9 cellular contexts compared by ENCODE assay signal in the genomic region with DNA sequence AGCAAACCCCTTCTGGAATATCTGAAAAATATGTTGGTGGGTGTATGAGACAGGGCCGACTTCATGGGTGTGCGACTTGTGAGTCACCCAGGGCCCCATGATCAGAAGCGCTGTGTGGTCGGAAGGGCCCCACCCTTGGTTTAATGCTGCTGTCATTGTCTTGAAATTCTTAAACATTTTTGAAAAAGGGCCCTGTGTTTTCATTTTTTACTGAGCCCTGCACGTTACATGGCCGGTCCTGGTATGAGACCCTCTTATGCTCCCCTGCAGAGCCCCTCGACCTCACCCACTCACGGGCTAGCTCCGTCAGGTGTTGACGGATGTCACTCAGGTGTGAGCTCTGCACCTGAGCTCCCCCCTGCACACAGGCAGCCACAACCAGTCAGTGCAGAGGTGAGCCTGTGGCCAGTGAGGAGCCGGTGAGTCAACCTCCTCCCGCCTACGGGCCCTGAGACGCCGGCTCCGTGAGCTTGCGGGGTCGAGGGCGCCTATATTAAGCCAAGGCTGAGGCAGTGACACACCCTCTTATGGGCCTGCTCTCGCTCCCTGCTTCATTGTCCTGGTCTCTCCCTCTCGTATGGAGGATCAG. TPM values are rescaled to one million over a fixed set of nuclear protein-coding genes. Genes with fewer than 3 reads are reported as not detected.
A peak's percentile ranks its signal among the peaks of the same experiment; 100 is the strongest.
DNase-seq lines count a peak whose midpoint lies in the region; ATAC-seq, FAIRE-seq and TF ChIP-seq lines count a peak whose summit lies in the region.
"Had no signal": no experiment of that assay in that cellular context is flagged by ENCODE, and none has a peak within 500 bp of the region (broad histone marks: within the 10 kb centered on the region; RNA-seq: fewer than 3 reads in every experiment).

No MANE protein-coding gene starts in this region.

- H3K36me3 Mint-ChIP-seq in progenitor cell of endocrine pancreas (ENCODE audit: insufficient read depth): no peaks in the 10 kb centered on the region

- no peak overlapping the region for H3K4me3 Mint-ChIP-seq in progenitor cell of endocrine pancreas (ENCODE audit: low read depth)

- H3K79me2 ChIP-seq in DOHH2 (ENCODE audit: control insufficient read depth, low read length) (no peaks in the 10 kb centered on the region), K562 (ENCODE audit: control insufficient read depth, insufficient read depth, low read length) (no peaks in the 10 kb centered on the region)

- BruUV-seq in K562 (replicated peaks; lab: Mats Ljungman, UMichigan): no TSS peak

- no peaks in the 10 kb centered on the region for H3K9me3 Mint-ChIP-seq in progenitor cell of endocrine pancreas (ENCODE audit: low read depth)

- POLR2A ChIA-PET in K562 (lab: Yijun Ruan, JAX): interaction anchor here (2.6 kb wide), 1 partner anchor 27 kb away, joined by 9 read pairs; the partner anchor contains the start of gene GADD45B

- no peak for TF ChIP-seq EP300 in K562 (IDR thresholded peaks at IDR 0.05; ENCODE audit: low read length)

- H3K27me3 ChIP-seq in DOHH2 (ENCODE audit: control insufficient read depth, low read length) (peaks cover 3% of the 10 kb centered on the region; the same call in 1 of the 2 replicates), K562 (ENCODE audit: control insufficient read depth in 2 of 2, insufficient read depth in 2 of 2, low read length in 2 of 2) (peaks cover 10 to 28% of the 10 kb centered on the region in 2 experiments), body of pancreas (no peaks in the 10 kb centered on the region)
- H3K27me3 ChIP-seq: heart right ventricle had no signal

- TF ChIP-seq RAD21 in K562 (CRISPR knock-in tag; conservative IDR thresholded peaks at IDR 0.05 in 1 of 2, IDR thresholded peaks at IDR 0.05 in 1 of 2): no peak

- H3K9me3 ChIP-seq in DOHH2 (ENCODE audit: control insufficient read depth, insufficient read depth, low read length) (no peaks in the 10 kb centered on the region), K562 (replicated peaks; ENCODE audit: control insufficient read depth, insufficient read depth, low read depth, low read length) (no peaks in the 10 kb centered on the region), body of pancreas (no peaks in the 10 kb centered on the region)
- H3K9me3 ChIP-seq: heart right ventricle had no signal

- H3K27ac ChIP-seq in DOHH2 (ENCODE audit: low read depth, low read length): no peak overlapping the region
- peak overlapping the region; percentile 28; the same call in 2 of the 3 replicates for H3K27ac ChIP-seq in K562 (ENCODE audit: extremely low read depth, low read depth, low read length)
- no peak overlapping the region for H3K27ac ChIP-seq in coronary artery
- H3K27ac ChIP-seq in body of pancreas: no peak overlapping the region

- DNase-seq in T-helper 9 cell (peak; percentile 65), K562 (ENCODE audit: extremely low read depth in 1 of 4, low spot score in 3 of 4) (peak in 3 of 4 experiments; percentile 41 to 50 (median 43)), progenitor cell of endocrine pancreas (ENCODE audit: low spot score, unreplicated experiment) (no peak), NCI-H526 (lab: John Stamatoyannopoulos, UW) (no peak), coronary artery (ENCODE audit: low spot score) (no peak), body of pancreas (no peak), GM13976 (ENCODE audit: low spot score) (no peak)
- DNase-seq: heart right ventricle had no signal

- H3K4me2 ChIP-seq in DOHH2 (ENCODE audit: low read length) (peak overlapping the region; percentile 33), K562 (ENCODE audit: insufficient read depth, low read length) (no peak overlapping the region)

- H3K9ac ChIP-seq in K562 (ENCODE audit: insufficient read depth in 1 of 2, low read depth in 2 of 2, low read length in 2 of 2): peak overlapping the region in 1 of 2 experiments; percentile 84; a peak in 2 of 4 replicates

- H3K4me3 ChIP-seq in DOHH2 (ENCODE audit: low read length): no peak overlapping the region
- H3K4me3 ChIP-seq in K562: no peak overlapping the region
- no peak overlapping the region for H3K4me3 ChIP-seq in coronary artery
- H3K4me3 ChIP-seq in body of pancreas: no peak overlapping the region
- H3K4me3 ChIP-seq: heart right ventricle had no signal

- peak; percentile 58 for FAIRE-seq in K562 (lab: Jason Lieb, UNC)

- peaks cover 9% of the 10 kb centered on the region for H3K27me3 Mint-ChIP-seq in progenitor cell of endocrine pancreas

- intact Hi-C loops in K562 (cut with micrococcal nuclease): no loop called here
- intact Hi-C loops in body of pancreas (cut with DNase I): loop anchor here (5.0 kb wide), 1 partner anchor 34 kb away; no protein-coding TSS in a partner anchor

- CTCF ChIA-PET in K562 (lab: Yijun Ruan, JAX; ENCODE audit: low intra/inter-chr PET ratio): no interaction called here

- no peaks in the 10 kb centered on the region for H4K20me1 ChIP-seq in DOHH2 (ENCODE audit: control insufficient read depth, insufficient read depth, low read depth, low read length)
- no peaks in the 10 kb centered on the region for H4K20me1 ChIP-seq in K562 (replicated peaks; ENCODE audit: control insufficient read depth, insufficient read depth, low read length)

- peaks cover 17% of the 10 kb centered on the region for H3K4me1 Mint-ChIP-seq in progenitor cell of endocrine pancreas (ENCODE audit: low read depth)

- peak; percentile 72 for ATAC-seq in K562
- ATAC-seq in body of pancreas: no peak

- peak overlapping the region; percentile 81 for H3K27ac Mint-ChIP-seq in progenitor cell of endocrine pancreas

- 15% methylated on average over 21 of the region's 21 CpGs for WGBS in K562 (ENCODE audit: insufficient coverage, low coverage, missing lambda C conversion rate)
- WGBS in body of pancreas, 2 donors: 56 to 57% methylated on average over 19 to 21 of the region's 21 CpGs

- no peaks in the 10 kb centered on the region for H3K9me1 ChIP-seq in K562 (ENCODE audit: control insufficient read depth, insufficient read depth, low read length)

- peak overlapping the region; percentile 81 for H2AFZ ChIP-seq in K562 (ENCODE audit: low read depth, low read length)

- peaks cover 5% of the 10 kb centered on the region; the same call in 1 of the 2 replicates for H3F3A ChIP-seq in DOHH2 (ENCODE audit: control insufficient read depth, insufficient read depth)

- TF ChIP-seq CTCF in DOHH2 (IDR thresholded peaks at IDR 0.05; ENCODE audit: low read depth, low read length, poor library complexity, severe bottlenecking) (no peak), K562 (IDR thresholded peaks at IDR 0.05 in 2 of 3, conservative IDR thresholded peaks at IDR 0.05 in 1 of 3; ENCODE audit: insufficient read depth in 2 of 3, low read depth in 1 of 3, low read length in 3 of 3) (no peak), progenitor cell of endocrine pancreas (IDR thresholded peaks at IDR 0.05; ENCODE audit: unreplicated experiment) (no peak), coronary artery (IDR thresholded peaks at IDR 0.05) (no peak), body of pancreas (IDR thresholded peaks at IDR 0.05) (no peak), GM13976 (IDR thresholded peaks at IDR 0.05; ENCODE audit: borderline replicate concordance, control extremely low read depth, extremely low read depth, insufficient read depth, missing control alignments) (no peak)

- in situ Hi-C loops in K562 (cut with MboI): no loop called here
- in situ Hi-C loops in GM13976 (cut with MboI; ENCODE audit: low sequenced_read_pairs, unreplicated experiment): no loop called here

- H3K36me3 ChIP-seq in DOHH2 (ENCODE audit: control insufficient read depth, low read length) (no peaks in the 10 kb centered on the region), K562 (ENCODE audit: control insufficient read depth, insufficient read depth, low read length) (no peaks in the 10 kb centered on the region), body of pancreas (replicated peaks in 1 of 2; ENCODE audit: insufficient read depth in 1 of 2, low read depth in 2 of 2) (no peaks in the 10 kb centered on the region)
- H3K36me3 ChIP-seq: heart right ventricle had no signal

- peaks cover 36% of the 10 kb centered on the region for H3K4me1 ChIP-seq in DOHH2 (ENCODE audit: control insufficient read depth, low read length)
- peaks cover 5 to 8% of the 10 kb centered on the region in 2 experiments; a peak in 4 of 5 replicates for H3K4me1 ChIP-seq in K562 (replicated peaks in 1 of 2; ENCODE audit: control insufficient read depth in 2 of 2, insufficient read depth in 2 of 2, low read length in 2 of 2)
- peaks cover 22% of the 10 kb centered on the region for H3K4me1 ChIP-seq in body of pancreas

- H3K9me2 ChIP-seq in DOHH2 (replicated peaks; ENCODE audit: control insufficient read depth, low read length): no peaks in the 10 kb centered on the region

- no peak for TF ChIP-seq POLR2A in K562 (conservative IDR thresholded peaks at IDR 0.05)
- no peak for TF ChIP-seq POLR2A in body of pancreas (IDR thresholded peaks at IDR 0.05)

RNA-seq across cellular contexts. Expression of gene GADD45B, which starts 27.7 kb away (rescaled TPM):
- total RNA-seq in K562 (2011; cell fraction: chromatin; rRNA removed; ENCODE audit: low replicate concordance): 7.1 and 17.3 TPM in 2 replicates
- total RNA-seq in K562 (2011; cell fraction: nucleolus; rRNA removed): 18.6 and 27.0 TPM in 2 replicates
- 12.8 and 19.0 TPM in 2 replicates for total RNA-seq in K562 (2011; cell fraction: nucleoplasm; rRNA removed)
- total RNA-seq in K562 (2014; rRNA removed): 3.9 and 4.1 TPM in 2 replicates
- total RNA-seq in K562 (2014; rRNA removed; fragmentation: Illumina TruSeq; extraction: Trizol): 1.7 and 2.1 TPM in 2 replicates
- total RNA-seq in K562 (2015; rRNA removed; fragmentation: Illumina TruSeq; extraction: Trizol): 1.9 and 2.0 TPM in 2 replicates
- 2.9 and 3.1 TPM in 2 replicates for total RNA-seq in K562 (2021)
- 2.7 and 4.7 TPM in 2 replicates for polyA plus RNA-seq in K562 (2011; rRNA removed)
- polyA plus RNA-seq in K562 (2011; cell fraction: cytosol; rRNA removed): 5.2 and 6.5 TPM in 2 replicates
- 8.7 and 19.6 TPM in 2 replicates for polyA plus RNA-seq in K562 (2011; cell fraction: nucleus; rRNA removed)
- polyA plus RNA-seq in K562 (2012): 2.9 and 8.2 TPM in 2 replicates
- polyA plus RNA-seq in K562 (2014; fragmentation: Illumina TruSeq; extraction: Trizol): 0.79 and 1.0 TPM in 2 replicates
- polyA plus RNA-seq in K562 (2014; fragmentation: Nextera tagmentation; extraction: Ambion mirVana): under 1 TPM; 0.06 to 0.18 TPM
- polyA plus RNA-seq in K562 (2014; rRNA removed): 2.5 and 2.7 TPM in 2 replicates
- polyA minus RNA-seq in K562 (2011; rRNA and poly(A)+ RNA removed): 3.5 and 5.2 TPM in 2 replicates
- polyA minus RNA-seq in K562 (2011; cell fraction: cytosol; rRNA and poly(A)+ RNA removed): 4.3 and 18.2 TPM in 2 replicates
- 17.8 and 31.2 TPM in 2 replicates for polyA minus RNA-seq in K562 (2011; cell fraction: nucleus; rRNA and poly(A)+ RNA removed)
- total RNA-seq in progenitor cell of endocrine pancreas: 4.9 and 5.1 TPM in 2 replicates
- total RNA-seq in body of pancreas: 10 to 100 TPM; 68.0 to 84.7 TPM

RNA-seq across cellular contexts. Expression of gene LMNB2, which starts 46.9 kb away (rescaled TPM):
- 40.1 and 85.1 TPM in 2 replicates for total RNA-seq in K562 (2011; cell fraction: chromatin; rRNA removed; ENCODE audit: low replicate concordance)
- 40.9 and 42.2 TPM in 2 replicates for total RNA-seq in K562 (2011; cell fraction: nucleolus; rRNA removed)
- 35.7 and 48.3 TPM in 2 replicates for total RNA-seq in K562 (2011; cell fraction: nucleoplasm; rRNA removed)
- 133 and 141 TPM in 2 replicates for total RNA-seq in K562 (2014; rRNA removed)
- 46.8 and 52.9 TPM in 2 replicates for total RNA-seq in K562 (2014; rRNA removed; fragmentation: Illumina TruSeq; extraction: Trizol)
- total RNA-seq in K562 (2015; rRNA removed; fragmentation: Illumina TruSeq; extraction: Trizol): 105 and 106 TPM in 2 replicates
- total RNA-seq in K562 (2021): 98.3 and 123 TPM in 2 replicates
- polyA plus RNA-seq in K562 (2011; rRNA removed): 90.3 and 94.7 TPM in 2 replicates
- polyA plus RNA-seq in K562 (2011; cell fraction: cytosol; rRNA removed): 191 and 212 TPM in 2 replicates
- polyA plus RNA-seq in K562 (2011; cell fraction: nucleus; rRNA removed): 59.1 and 76.5 TPM in 2 replicates
- polyA plus RNA-seq in K562 (2012): 58.8 and 94.2 TPM in 2 replicates
- polyA plus RNA-seq in K562 (2014; fragmentation: Illumina TruSeq; extraction: Trizol): 117 and 161 TPM in 2 replicates
- under 1 TPM; 0.48 to 0.71 TPM for polyA plus RNA-seq in K562 (2014; fragmentation: Nextera tagmentation; extraction: Ambion mirVana)
- 94.5 and 105 TPM in 2 replicates for polyA plus RNA-seq in K562 (2014; rRNA removed)
- polyA minus RNA-seq in K562 (2011; rRNA and poly(A)+ RNA removed): 57.4 and 85.2 TPM in 2 replicates
- polyA minus RNA-seq in K562 (2011; cell fraction: cytosol; rRNA and poly(A)+ RNA removed): 48.5 and 69.4 TPM in 2 replicates
- polyA minus RNA-seq in K562 (2011; cell fraction: nucleus; rRNA and poly(A)+ RNA removed): 10.8 and 13.6 TPM in 2 replicates
- 90.0 and 93.6 TPM in 2 replicates for total RNA-seq in progenitor cell of endocrine pancreas
- 10 to 100 TPM; 11.7 to 30.0 TPM for total RNA-seq in body of pancreas

Comparison
In these comparisons a context has a peak if more than half of its experiments do, and no peak if none do; other contexts are left out.
1. DNase-seq: peak in T-helper 9 cell (single experiment) and K562 (3 of 4); none in progenitor cell of endocrine pancreas (single experiment), NCI-H526 (0 of 2), coronary artery (single experiment), body of pancreas (0 of 4) and GM13976 (single experiment).